1 cellular context compared by ENCODE assay signal in the genomic region with DNA sequence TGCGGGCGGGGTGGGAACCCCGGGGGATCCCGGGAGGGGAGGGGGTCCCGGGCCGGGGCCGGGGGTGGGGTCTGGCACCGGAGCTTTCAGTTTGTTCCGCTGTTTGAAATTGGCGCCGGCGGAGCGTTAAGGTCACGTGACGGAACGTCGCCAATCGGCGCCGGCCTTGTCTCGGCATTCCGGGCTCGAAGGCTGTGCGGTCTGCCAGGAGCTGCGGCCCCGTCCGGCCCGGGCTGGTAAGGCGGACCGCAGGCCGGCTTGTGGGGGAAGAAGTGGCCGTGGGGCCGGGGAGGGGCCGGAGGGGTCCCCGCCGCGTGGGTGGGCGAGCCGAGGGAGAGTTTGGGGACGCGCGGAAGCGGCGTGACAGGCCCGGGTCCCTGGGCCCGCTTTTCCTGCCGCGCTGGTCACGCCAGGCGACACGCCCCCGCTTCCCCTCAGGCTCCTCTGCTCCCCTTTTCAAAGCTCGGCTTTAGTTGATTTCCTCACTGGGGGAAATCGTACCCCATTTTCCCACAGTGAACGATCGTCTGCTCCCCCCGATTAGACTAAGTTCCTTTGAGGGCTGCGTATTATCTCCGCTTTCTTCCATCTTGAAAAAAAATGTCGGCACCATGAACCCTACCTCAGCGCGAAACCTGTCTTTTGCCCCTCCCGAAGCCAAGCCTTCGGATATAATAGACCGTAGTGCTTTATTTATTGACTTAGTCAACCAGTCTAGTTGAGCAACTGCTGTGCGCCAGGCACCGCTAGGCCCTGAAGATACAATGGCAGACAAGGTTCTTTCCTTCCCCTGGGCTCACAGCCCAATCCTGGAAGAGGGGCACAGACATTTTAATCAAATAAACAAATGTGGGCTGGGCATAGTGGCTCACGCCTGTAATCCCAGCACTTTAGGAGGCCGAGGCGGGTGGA.
TF ChIP-seq lines count a peak whose summit lies in the region.

A gene with protein sequence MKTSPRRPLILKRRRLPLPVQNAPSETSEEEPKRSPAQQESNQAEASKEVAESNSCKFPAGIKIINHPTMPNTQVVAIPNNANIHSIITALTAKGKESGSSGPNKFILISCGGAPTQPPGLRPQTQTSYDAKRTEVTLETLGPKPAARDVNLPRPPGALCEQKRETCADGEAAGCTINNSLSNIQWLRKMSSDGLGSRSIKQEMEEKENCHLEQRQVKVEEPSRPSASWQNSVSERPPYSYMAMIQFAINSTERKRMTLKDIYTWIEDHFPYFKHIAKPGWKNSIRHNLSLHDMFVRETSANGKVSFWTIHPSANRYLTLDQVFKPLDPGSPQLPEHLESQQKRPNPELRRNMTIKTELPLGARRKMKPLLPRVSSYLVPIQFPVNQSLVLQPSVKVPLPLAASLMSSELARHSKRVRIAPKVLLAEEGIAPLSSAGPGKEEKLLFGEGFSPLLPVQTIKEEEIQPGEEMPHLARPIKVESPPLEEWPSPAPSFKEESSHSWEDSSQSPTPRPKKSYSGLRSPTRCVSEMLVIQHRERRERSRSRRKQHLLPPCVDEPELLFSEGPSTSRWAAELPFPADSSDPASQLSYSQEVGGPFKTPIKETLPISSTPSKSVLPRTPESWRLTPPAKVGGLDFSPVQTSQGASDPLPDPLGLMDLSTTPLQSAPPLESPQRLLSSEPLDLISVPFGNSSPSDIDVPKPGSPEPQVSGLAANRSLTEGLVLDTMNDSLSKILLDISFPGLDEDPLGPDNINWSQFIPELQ (minus strand): TSS at position 128 of the 912 bp plus-strand sequence. CDS start 2,696 bp downstream, outside the sequence.
A gene with protein sequence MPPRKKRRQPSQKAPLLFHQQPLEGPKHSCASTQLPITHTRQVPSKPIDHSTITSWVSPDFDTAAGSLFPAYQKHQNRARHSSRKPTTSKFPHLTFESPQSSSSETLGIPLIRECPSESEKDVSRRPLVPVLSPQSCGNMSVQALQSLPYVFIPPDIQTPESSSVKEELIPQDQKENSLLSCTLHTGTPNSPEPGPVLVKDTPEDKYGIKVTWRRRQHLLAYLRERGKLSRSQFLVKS (plus strand): TSS at position 177 of the 912 bp plus-strand sequence. CDS start 8,144 bp downstream, outside the sequence.

TF ChIP-seq in endothelial cell of umbilical vein, 7 proteins besides CTCF, POLR2A, EP300 and RAD21:
- TF ChIP-seq GATA2 (IDR thresholded peaks at IDR 0.05; ENCODE audit: insufficient read depth, insufficient read length, low read depth, low read length) (no peak), POLR2AphosphoS5 (IDR thresholded peaks at IDR 0.05; ENCODE audit: insufficient read depth, low read depth, low read length) (peak; percentile 83)
- TF ChIP-seq, protein P1, sequence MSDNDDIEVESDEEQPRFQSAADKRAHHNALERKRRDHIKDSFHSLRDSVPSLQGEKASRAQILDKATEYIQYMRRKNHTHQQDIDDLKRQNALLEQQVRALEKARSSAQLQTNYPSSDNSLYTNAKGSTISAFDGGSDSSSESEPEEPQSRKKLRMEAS (IDR thresholded peaks at IDR 0.05; ENCODE audit: insufficient read depth, insufficient read length) = peak; percentile 94
